In the genomic region with DNA sequence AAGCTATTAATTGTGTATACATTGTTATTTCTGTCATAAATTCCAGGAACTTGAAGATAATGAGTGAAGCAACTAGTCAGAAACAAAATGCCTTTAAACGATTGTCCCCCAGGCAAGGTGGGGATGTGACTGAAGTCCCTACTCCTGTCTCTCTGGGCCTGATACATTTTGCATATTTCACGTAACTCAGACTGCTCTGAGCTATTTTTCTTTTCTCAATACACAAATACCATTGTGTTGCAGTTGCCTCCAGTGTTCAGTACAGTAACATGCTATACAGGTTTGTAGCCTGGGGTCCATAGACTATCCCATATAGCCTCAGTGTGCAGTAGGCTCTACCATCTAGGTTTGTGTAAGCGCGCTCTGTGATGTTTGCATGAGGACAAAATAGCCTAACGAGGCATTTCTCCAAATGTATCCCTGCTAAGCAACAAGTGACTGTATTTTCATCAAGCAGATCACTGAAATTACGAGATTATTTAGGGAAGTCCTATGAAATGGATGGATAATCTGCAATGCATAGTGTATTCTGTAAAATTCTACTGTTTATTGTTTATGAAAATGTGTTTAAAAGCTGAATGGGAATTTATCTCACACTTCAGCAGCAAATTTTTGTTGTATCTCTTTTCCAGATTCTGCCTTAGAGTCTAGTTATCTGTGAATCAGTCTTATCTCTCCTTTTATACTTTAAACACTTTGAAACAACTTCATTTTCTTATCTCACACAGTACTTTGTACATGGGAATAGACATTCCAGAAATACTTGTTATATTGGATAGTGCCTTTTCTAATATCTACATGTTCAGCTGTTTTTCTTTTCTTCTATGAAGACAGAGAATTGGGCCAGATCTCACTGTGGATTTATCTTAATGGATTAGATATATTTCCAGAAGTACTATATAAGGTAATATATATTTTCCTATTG, we compare ENCODE assay signal across 20 cellular contexts.
DNase-seq lines count a peak whose midpoint lies in the region; ATAC-seq and TF ChIP-seq lines count a peak whose summit lies in the region.
"Had no signal": no experiment of that assay in that cellular context is flagged by ENCODE, and none has a peak within 500 bp of the region (broad histone marks: within the 10 kb centered on the region; RNA-seq: fewer than 3 reads in every experiment).

No MANE protein-coding gene starts in this region.

- H2AFZ ChIP-seq in trophoblast cell (ENCODE audit: insufficient read depth, low read length, poor library complexity) (no peak overlapping the region), mammary epithelial cell (ENCODE audit: low read depth, low read length) (no peak overlapping the region)
- H2AFZ ChIP-seq: GM23338 had no signal

- H3K4me1 ChIP-seq in cardiac muscle cell (ENCODE audit: low read depth) (peaks cover 52% of the 10 kb centered on the region), right atrium auricular region (peaks cover 0 to 73% of the 10 kb centered on the region in 2 donors), trophoblast cell (ENCODE audit: control insufficient read depth in 1 of 2, insufficient read depth in 2 of 2, low read length in 2 of 2) (peaks cover 3% of the 10 kb centered on the region in 2 experiments), mammary epithelial cell (ENCODE audit: insufficient read depth, low read length) (peaks cover 9% of the 10 kb centered on the region)

- H3K9me3 ChIP-seq in cardiac muscle cell (ENCODE audit: low read depth) (no peaks in the 10 kb centered on the region), right atrium auricular region (no peaks in the 10 kb centered on the region), trophoblast cell (ENCODE audit: insufficient read depth, low read depth, low read length) (no peaks in the 10 kb centered on the region), mammary epithelial cell (replicated peaks; ENCODE audit: insufficient read depth, low read length) (no peaks in the 10 kb centered on the region)

- intact Hi-C loops in mammary epithelial cell (cut with micrococcal nuclease): no loop called here

- CTCF ChIA-PET in mammary epithelial cell (lab: Charles Lee; ENCODE audit: low non-redundant PET): no interaction called here

- no TSS peak for BruUV-seq in mammary epithelial cell (replicated peaks; lab: Mats Ljungman, UMichigan)

- H3K4ac ChIP-seq in trophoblast cell (ENCODE audit: low read depth, low read length): no peak overlapping the region

- ATAC-seq in GM19463 (IDR thresholded peaks at IDR 0.05; ENCODE audit: unreplicated experiment): no peak

- H3K79me1 ChIP-seq in trophoblast cell (ENCODE audit: low read length): peaks cover 3% of the 10 kb centered on the region

- H3K27me3 ChIP-seq in cardiac muscle cell (no peaks in the 10 kb centered on the region), right atrium auricular region (no peaks in the 10 kb centered on the region), trophoblast cell (ENCODE audit: insufficient read depth, low read length) (no peaks in the 10 kb centered on the region), mammary epithelial cell (ENCODE audit: insufficient read depth, low read length) (no peaks in the 10 kb centered on the region)

- H3K27ac ChIP-seq in cardiac muscle cell (peak overlapping the region; percentile 43), right atrium auricular region (no peak overlapping the region), trophoblast cell (ENCODE audit: low read depth, low read length) (no peak overlapping the region), mammary epithelial cell (ENCODE audit: insufficient read depth, low read depth, low read length) (no peak overlapping the region)

- no peak overlapping the region for H3K23ac ChIP-seq in trophoblast cell (ENCODE audit: low read length)

- no peak overlapping the region for H3K14ac ChIP-seq in trophoblast cell (ENCODE audit: low read length)

- H4K12ac ChIP-seq in trophoblast cell (ENCODE audit: low read depth, low read length): no peak overlapping the region

- no peak overlapping the region for H3K4me3 ChIP-seq in cardiac muscle cell
- no peak overlapping the region for H3K4me3 ChIP-seq in right atrium auricular region
- H3K4me3 ChIP-seq in fibroblast of the aortic adventitia (ENCODE audit: low read depth, low read length): no peak overlapping the region
- no peak overlapping the region for H3K4me3 ChIP-seq in trophoblast cell (ENCODE audit: low read depth, low read length)
- no peak overlapping the region for H3K4me3 ChIP-seq in mammary epithelial cell (replicated peaks in 1 of 3; ENCODE audit: insufficient read depth in 1 of 3, low read depth in 2 of 3, low read length in 3 of 3)
- H3K4me3 ChIP-seq: GM23338 had no signal

- no peaks in the 10 kb centered on the region for H3K36me3 ChIP-seq in cardiac muscle cell
- H3K36me3 ChIP-seq in right atrium auricular region: no peaks in the 10 kb centered on the region
- H3K36me3 ChIP-seq in trophoblast cell (ENCODE audit: control insufficient read depth in 1 of 2, insufficient read depth in 2 of 2, low read length in 2 of 2): no peaks in the 10 kb centered on the region
- H3K36me3 ChIP-seq in mammary epithelial cell (ENCODE audit: insufficient read depth, low read length): no peaks in the 10 kb centered on the region

- WGBS in trophoblast cell (ENCODE audit: extremely low coverage, insufficient coverage, insufficient read length): no CpG with 5 or more reads among the region's 6 CpGs
- WGBS in mammary epithelial cell (ENCODE audit: low coverage, missing lambda C conversion rate): 76% methylated on average over 6 of the region's 6 CpGs

- no peak overlapping the region for H2BK12ac ChIP-seq in trophoblast cell (ENCODE audit: low read length)

- no peak for DNase-seq in cardiac muscle cell (ENCODE audit: low read depth in 1 of 2, low spot score in 1 of 2)
- no peak for DNase-seq in right atrium auricular region (ENCODE audit: low spot score)
- peak; percentile 65 for DNase-seq in NCI-H226
- DNase-seq in fibroblast of the aortic adventitia (ENCODE audit: low read depth): peak; percentile 44
- peak; percentile 84 to 95 for DNase-seq in trophoblast cell
- no peak for DNase-seq in mammary epithelial cell
- no peak for DNase-seq in COLO829 (ENCODE audit: low spot score)
- DNase-seq: COR-L47, DMS153, GF-D8, HCEC 1CT, MV-4-11, NCI-H1417 treated with DMSO at 0.1 percent for 48 hours, NCI-H187 treated with DMSO at 0.1 percent for 48 hours, NCI-H2227 treated with DMSO at 0.1 percent for 48 hours, NCI-H524, NCI-H82, SIG-M5 had no signal

- H2BK5ac ChIP-seq in trophoblast cell (ENCODE audit: low read depth, low read length, poor library complexity): no peak overlapping the region

- H4K8ac ChIP-seq in trophoblast cell (ENCODE audit: low read depth, low read length): no peak overlapping the region

- no peaks in the 10 kb centered on the region for H4K20me1 ChIP-seq in mammary epithelial cell (ENCODE audit: insufficient read depth, low read length)

- dilution Hi-C loops in mammary epithelial cell (cut with HindIII; ENCODE audit: low sequenced_read_pairs): no loop called here

- no peak overlapping the region for H3K18ac ChIP-seq in trophoblast cell (ENCODE audit: low read length)

- H3K4me2 ChIP-seq in trophoblast cell (ENCODE audit: low read length): no peak overlapping the region
- no peak overlapping the region for H3K4me2 ChIP-seq in mammary epithelial cell (ENCODE audit: insufficient read depth, low read depth, low read length)
- H3K4me2 ChIP-seq: GM23338 had no signal

- in situ Hi-C loops in mammary epithelial cell (cut with MboI; ENCODE audit: low sequenced_read_pairs in 2 of 2): no loop called here

- H2AK5ac ChIP-seq in trophoblast cell (ENCODE audit: low read length): no peak overlapping the region

- no peak overlapping the region for H2BK120ac ChIP-seq in trophoblast cell (ENCODE audit: insufficient read depth, low read length, poor library complexity)

- TF ChIP-seq CTCF in cardiac muscle cell (IDR thresholded peaks at IDR 0.05; ENCODE audit: low read depth, low read length) (no peak), right atrium auricular region (IDR thresholded peaks at IDR 0.05) (no peak), fibroblast of the aortic adventitia (IDR thresholded peaks at IDR 0.05; ENCODE audit: insufficient read depth, low read length) (no peak), mammary epithelial cell (conservative IDR thresholded peaks at IDR 0.05 in 1 of 2, IDR thresholded peaks at IDR 0.05 in 1 of 2; ENCODE audit: extremely low read depth in 1 of 2, insufficient read depth in 1 of 2, low read depth in 1 of 2, low read length in 2 of 2) (no peak)

- H3K79me2 ChIP-seq in trophoblast cell (ENCODE audit: control insufficient read depth, insufficient read depth, low read length, poor library complexity) (no peaks in the 10 kb centered on the region), mammary epithelial cell (ENCODE audit: insufficient read depth, low read length) (peaks cover 96% of the 10 kb centered on the region)

- H3K9ac ChIP-seq in trophoblast cell (ENCODE audit: low read length) (no peak overlapping the region), mammary epithelial cell (ENCODE audit: insufficient read depth, low read length) (no peak overlapping the region)

- H4K91ac ChIP-seq in trophoblast cell (ENCODE audit: low read depth, low read length): no peak overlapping the region

Comparison
In these comparisons a context has a peak if more than half of its experiments do, and no peak if none do; other contexts are left out.
1. DNase-seq: peak in NCI-H226 (single experiment), fibroblast of the aortic adventitia (single experiment) and trophoblast cell (2 of 2); none in cardiac muscle cell (0 of 2), right atrium auricular region (single experiment), mammary epithelial cell (single experiment) and COLO829 (single experiment).